1 cellular context compared by ENCODE assay signal in genomic region chr1:31373897-31374486, GRCh38.
TF ChIP-seq lines count a peak whose summit lies in the region.

No MANE protein-coding gene starts in this region.

TF ChIP-seq in IMR-90, 13 proteins besides CTCF, POLR2A, EP300 and RAD21 (continued from another document):
- TF ChIP-seq ELK1 (IDR thresholded peaks at IDR 0.05; ENCODE audit: borderline replicate concordance, low read depth, low read length) = no peak
